10 cellular contexts compared by ENCODE assay signal in genomic region chr7:43983736-43984135, GRCh38. TPM values are rescaled to one million over a fixed set of nuclear protein-coding genes. Genes with fewer than 3 reads are reported as not detected.
DNase-seq lines count a peak whose midpoint lies in the region; ATAC-seq, FAIRE-seq and TF ChIP-seq lines count a peak whose summit lies in the region.
"Not testable (repeated sequence)": the region's sequence is repeated elsewhere in the genome, so short reads cannot be mapped to it uniquely, and the experiment has no call there.
"Had no signal": no experiment of that assay in that cellular context is flagged by ENCODE, and none has a peak within 500 bp of the region (broad histone marks: within the 10 kb centered on the region; RNA-seq: fewer than 3 reads in every experiment).

No MANE protein-coding gene starts in this region.

- H3K27me3 ChIP-seq in A673 (replicated peaks; ENCODE audit: insufficient read depth, low read depth, low read length, poor library complexity); DND-41 (ENCODE audit: insufficient read depth, low read length, poor library complexity); HCT116 (ENCODE audit: insufficient read depth, low read length); Panc1 (ENCODE audit: control insufficient read depth, insufficient read depth, low read length); K562 (ENCODE audit: control insufficient read depth in 2 of 2, insufficient read depth in 2 of 2, low read length in 2 of 2); foreskin keratinocyte: not testable (repeated sequence)

- WGBS in K562 (ENCODE audit: insufficient coverage, low coverage, missing lambda C conversion rate) = no CpG with 5 or more reads among the region's 2 CpGs

- BruUV-seq in A673 (replicated peaks; lab: Mats Ljungman, UMichigan); HCT116 (replicated peaks; lab: Mats Ljungman, UMichigan); Panc1 (replicated peaks; lab: Mats Ljungman, UMichigan); K562 (replicated peaks; lab: Mats Ljungman, UMichigan): not testable (repeated sequence)

- H3K79me2 ChIP-seq in DND-41 (ENCODE audit: insufficient read depth, low read length); HCT116 (ENCODE audit: insufficient read depth, low read length); K562 (ENCODE audit: control insufficient read depth, insufficient read depth, low read length): not testable (repeated sequence)

- TF ChIP-seq POLR2A in HCT116 (IDR thresholded peaks at IDR 0.05; ENCODE audit: borderline replicate concordance, extremely low read depth, insufficient read depth, insufficient read length); K562 (conservative IDR thresholded peaks at IDR 0.05): not testable (repeated sequence)

- H3K9me1 ChIP-seq in K562 (ENCODE audit: control insufficient read depth, insufficient read depth, low read length) = not testable (repeated sequence)

- not testable (repeated sequence) for H3K9me2 ChIP-seq in HCT116 (ENCODE audit: insufficient read depth)

- not testable (repeated sequence) for H4K20me1 ChIP-seq in DND-41 (ENCODE audit: insufficient read depth, low read length); HCT116 (ENCODE audit: insufficient read depth); K562 (replicated peaks; ENCODE audit: control insufficient read depth, insufficient read depth, low read length)

- in situ Hi-C loops in Panc1 (cut with HindIII; ENCODE audit: low pct_unique_long_range_greater_than_20kb, low sequenced_read_pairs); K562 (cut with MboI): not testable (repeated sequence)

- H3K36me3 ChIP-seq in A673 (ENCODE audit: insufficient read depth, low read length, poor library complexity, severe bottlenecking); DND-41 (ENCODE audit: insufficient read depth, low read length); HCT116 (ENCODE audit: control insufficient read depth in 1 of 2, insufficient read depth in 2 of 2, low read length in 2 of 2); Panc1 (ENCODE audit: control insufficient read depth, insufficient read depth, low read length); K562 (ENCODE audit: control insufficient read depth, insufficient read depth, low read length): not testable (repeated sequence)

- not testable (repeated sequence) for FAIRE-seq in K562 (lab: Jason Lieb, UNC)

- not testable (repeated sequence) for H3K4me1 ChIP-seq in A673 (ENCODE audit: insufficient read depth, low read length, poor library complexity, severe bottlenecking); DND-41 (ENCODE audit: insufficient read depth, low read length); HCT116 (ENCODE audit: control insufficient read depth in 1 of 2, insufficient read depth in 2 of 2, low read length in 2 of 2); Panc1 (ENCODE audit: control insufficient read depth, insufficient read depth, low read length); K562 (replicated peaks in 1 of 2; ENCODE audit: control insufficient read depth in 2 of 2, insufficient read depth in 2 of 2, low read length in 2 of 2); foreskin keratinocyte

- RAD21 ChIA-PET in HCT116 (lab: Charles Lee; ENCODE audit: low non-redundant PET in 1 of 2, low total read pairs in 2 of 2, uncharacterized antibody in 2 of 2, unreplicated experiment in 2 of 2) = not testable (repeated sequence)

- H3K27ac ChIP-seq in A673 (ENCODE audit: low read depth, low read length, poor library complexity, severe bottlenecking); DND-41 (ENCODE audit: low read length); HCT116 (ENCODE audit: low read depth, low read length); Panc1 (ENCODE audit: low read length); K562 (ENCODE audit: extremely low read depth, low read depth, low read length); foreskin keratinocyte: not testable (repeated sequence)

- H3K4me2 ChIP-seq in DND-41 (ENCODE audit: insufficient read depth, low read length); HCT116 (ENCODE audit: low read length); K562 (ENCODE audit: insufficient read depth, low read length): not testable (repeated sequence)

- intact Hi-C loops in A673 (cut with micrococcal nuclease; ENCODE audit: unreplicated experiment); HCT116 (cut with micrococcal nuclease); Panc1 (cut with micrococcal nuclease; ENCODE audit: unreplicated experiment); K562 (cut with micrococcal nuclease): not testable (repeated sequence)

- not testable (repeated sequence) for H3K9me3 ChIP-seq in A673 (ENCODE audit: low read depth, low read length, poor library complexity, severe bottlenecking); DND-41 (ENCODE audit: insufficient read depth, low read length, severe bottlenecking); HCT116 (ENCODE audit: control insufficient read depth in 1 of 2, insufficient read depth in 1 of 2, low read depth in 1 of 2, low read length in 2 of 2); Panc1 (ENCODE audit: control insufficient read depth, insufficient read depth, low read depth, low read length); K562 (replicated peaks; ENCODE audit: control insufficient read depth, insufficient read depth, low read depth, low read length)

- DNase-seq in A673 (ENCODE audit: low spot score); DND-41; HCT116 (ENCODE audit: low read depth, low spot score); Panc1 (ENCODE audit: low read depth, low spot score); K562 (ENCODE audit: extremely low read depth in 1 of 4, low spot score in 3 of 4); foreskin keratinocyte: not testable (repeated sequence)
- DNase-seq in NCI-H69 (lab: John Stamatoyannopoulos, UW) = peak; percentile 21

- TF ChIP-seq CTCF in A673 (conservative IDR thresholded peaks at IDR 0.05; ENCODE audit: low read depth, low read length) (0 out of 2 replicates have a peak, but pooled peaks have one; percentile 15), DND-41 (IDR thresholded peaks at IDR 0.05; ENCODE audit: borderline replicate concordance, extremely low read depth, low read length, poor library complexity, severe bottlenecking) (peak; percentile 27), GM12875 (IDR thresholded peaks at IDR 0.05; ENCODE audit: borderline replicate concordance, insufficient read depth, low read depth, low read length) (0 out of 2 replicates have a peak, but pooled peaks have one; percentile 3), HCT116 (IDR thresholded peaks at IDR 0.05 in 2 of 3, conservative IDR thresholded peaks at IDR 0.05 in 1 of 3; ENCODE audit: borderline replicate concordance in 1 of 3, insufficient read depth in 1 of 3, low read depth in 2 of 3, low read length in 2 of 3) (0 out of 6 replicates have a peak, but pooled peaks of 2 of the 3 experiments have one; percentile 11 to 15), Panc1 (IDR thresholded peaks at IDR 0.05) (peak; percentile 11; the same call in 1 of the 2 replicates), foreskin keratinocyte (conservative IDR thresholded peaks at IDR 0.05) (peak; percentile 2)
- TF ChIP-seq CTCF in K562 (IDR thresholded peaks at IDR 0.05 in 2 of 3, conservative IDR thresholded peaks at IDR 0.05 in 1 of 3; ENCODE audit: insufficient read depth in 2 of 3, low read depth in 1 of 3, low read length in 3 of 3) = not testable (repeated sequence)

- H2AFZ ChIP-seq in DND-41 (ENCODE audit: low read depth, low read length); HCT116 (ENCODE audit: low read depth, low read length, poor library complexity, severe bottlenecking); K562 (ENCODE audit: low read depth, low read length): not testable (repeated sequence)

- H3K4me3 ChIP-seq in A673 (ENCODE audit: low read depth, low read length, poor library complexity, severe bottlenecking); DND-41 (ENCODE audit: low read depth in 1 of 2, low read length in 2 of 2); GM12875 (ENCODE audit: low read depth, low read length); HCT116 (replicated peaks in 1 of 2; ENCODE audit: low read depth in 1 of 2, low read length in 2 of 2); Panc1 (ENCODE audit: low read depth in 2 of 2, low read length in 2 of 2); K562: not testable (repeated sequence)

- TF ChIP-seq RAD21 in HCT116 (IDR thresholded peaks at IDR 0.05; ENCODE audit: low read depth); K562 (CRISPR knock-in tag; conservative IDR thresholded peaks at IDR 0.05 in 1 of 2, IDR thresholded peaks at IDR 0.05 in 1 of 2): not testable (repeated sequence)

- POLR2A ChIA-PET in A673 (lab: Charles Lee; ENCODE audit: low non-redundant PET); HCT116 (lab: Charles Lee); Panc1 (lab: Charles Lee); K562 (lab: Yijun Ruan, JAX): not testable (repeated sequence)

- H3K9ac ChIP-seq in DND-41 (ENCODE audit: low read depth, low read length); HCT116 (ENCODE audit: low read length); K562 (ENCODE audit: insufficient read depth in 1 of 2, low read depth in 2 of 2, low read length in 2 of 2): not testable (repeated sequence)

- TF ChIP-seq EP300 in K562 (IDR thresholded peaks at IDR 0.05; ENCODE audit: low read length) = not testable (repeated sequence)

- CTCF ChIA-PET in A673 (lab: Charles Lee); HCT116 (lab: Charles Lee); Panc1 (lab: Charles Lee); K562 (lab: Yijun Ruan, JAX; ENCODE audit: low intra/inter-chr PET ratio): not testable (repeated sequence)

- peak; percentile 32; the same call in 1 of the 3 replicates for ATAC-seq in DND-41 (ENCODE audit: insufficient read depth, low read depth)
- ATAC-seq in HCT116 = peak; percentile 43; the same call in 1 of the 2 replicates
- ATAC-seq in Panc1, foreskin keratinocyte: not testable (repeated sequence)
- peak; percentile 63 for ATAC-seq in K562

RNA-seq across cellular contexts. Expression of gene SPDYE1, which starts 14.0 kb away (rescaled TPM):
- total RNA-seq in A673 (2021) = not detected in 2 replicates
- total RNA-seq in HCT116 (2021; ENCODE audit: unreplicated experiment) = not detected
- 0.06 and 0.10 TPM in 2 replicates for polyA plus RNA-seq in HCT116 (2012)
- total RNA-seq in Panc1 (2021; ENCODE audit: unreplicated experiment) = not detected
- 0.19 TPM for polyA plus RNA-seq in Panc1 (2012; ENCODE audit: insufficient read length)
- 0.65 TPM in 1 of 2 replicates, not detected in the other for total RNA-seq in K562 (2011; cell fraction: chromatin; rRNA removed; ENCODE audit: low replicate concordance)
- total RNA-seq in K562 (2011; cell fraction: nucleolus; rRNA removed) = not detected in 2 replicates
- total RNA-seq in K562 (2011; cell fraction: nucleoplasm; rRNA removed) = not detected in 2 replicates
- not detected in 2 replicates for total RNA-seq in K562 (2014; rRNA removed)
- total RNA-seq in K562 (2014; rRNA removed; fragmentation: Illumina TruSeq; extraction: Trizol) = not detected in 2 replicates
- not detected in 2 replicates for total RNA-seq in K562 (2015; rRNA removed; fragmentation: Illumina TruSeq; extraction: Trizol)
- total RNA-seq in K562 (2021) = not detected in 2 replicates
- polyA plus RNA-seq in K562 (2011; rRNA removed) = not detected in 2 replicates
- not detected in 2 replicates for polyA plus RNA-seq in K562 (2011; cell fraction: cytosol; rRNA removed)
- polyA plus RNA-seq in K562 (2011; cell fraction: nucleus; rRNA removed) = not detected in 2 replicates
- 0.13 and 0.18 TPM in 2 replicates for polyA plus RNA-seq in K562 (2012)
- polyA plus RNA-seq in K562 (2014; fragmentation: Illumina TruSeq; extraction: Trizol) = not detected in 2 replicates
- polyA plus RNA-seq in K562 (2014; fragmentation: Nextera tagmentation; extraction: Ambion mirVana) = under 1 TPM; 0.04 to 0.10 TPM
- polyA plus RNA-seq in K562 (2014; rRNA removed) = not detected in 2 replicates
- polyA minus RNA-seq in K562 (2011; rRNA and poly(A)+ RNA removed) = not detected in 2 replicates
- polyA minus RNA-seq in K562 (2011; cell fraction: cytosol; rRNA and poly(A)+ RNA removed) = not detected in 2 replicates
- polyA minus RNA-seq in K562 (2011; cell fraction: nucleus; rRNA and poly(A)+ RNA removed) = not detected in 2 replicates
- total RNA-seq in foreskin keratinocyte = not detected in 2 replicates
- polyA plus RNA-seq in foreskin keratinocyte = not detected in 2 replicates
- total RNA-seq: A172, H1 had no signal
- polyA plus RNA-seq: H1 had no signal

RNA-seq across cellular contexts. Expression of gene UBE2D4, which starts 57.5 kb away (rescaled TPM):
- total RNA-seq in A673 (2021) = 10.6 and 11.8 TPM in 2 replicates
- total RNA-seq in HCT116 (2021; ENCODE audit: unreplicated experiment) = 12.9 TPM
- polyA plus RNA-seq in HCT116 (2012) = 10.4 and 12.1 TPM in 2 replicates
- total RNA-seq in Panc1 (2021; ENCODE audit: unreplicated experiment) = 35.9 TPM
- 28.1 TPM for polyA plus RNA-seq in Panc1 (2012; ENCODE audit: insufficient read length)
- total RNA-seq in K562 (2011; cell fraction: chromatin; rRNA removed; ENCODE audit: low replicate concordance) = 5.1 and 8.4 TPM in 2 replicates
- 3.8 and 4.3 TPM in 2 replicates for total RNA-seq in K562 (2011; cell fraction: nucleolus; rRNA removed)
- 4.6 and 7.3 TPM in 2 replicates for total RNA-seq in K562 (2011; cell fraction: nucleoplasm; rRNA removed)
- 4.5 and 9.1 TPM in 2 replicates for total RNA-seq in K562 (2014; rRNA removed)
- total RNA-seq in K562 (2014; rRNA removed; fragmentation: Illumina TruSeq; extraction: Trizol) = 6.4 and 6.9 TPM in 2 replicates
- 7.0 and 8.3 TPM in 2 replicates for total RNA-seq in K562 (2015; rRNA removed; fragmentation: Illumina TruSeq; extraction: Trizol)
- 10.2 and 11.7 TPM in 2 replicates for total RNA-seq in K562 (2021)
- 14.3 and 17.4 TPM in 2 replicates for polyA plus RNA-seq in K562 (2011; rRNA removed)
- 24.0 and 24.2 TPM in 2 replicates for polyA plus RNA-seq in K562 (2011; cell fraction: cytosol; rRNA removed)
- polyA plus RNA-seq in K562 (2011; cell fraction: nucleus; rRNA removed) = 9.4 and 10.3 TPM in 2 replicates
- 10.5 and 13.2 TPM in 2 replicates for polyA plus RNA-seq in K562 (2012)
- polyA plus RNA-seq in K562 (2014; fragmentation: Illumina TruSeq; extraction: Trizol) = 12.0 and 16.2 TPM in 2 replicates
- 1 to 10 TPM; 3.3 to 4.7 TPM for polyA plus RNA-seq in K562 (2014; fragmentation: Nextera tagmentation; extraction: Ambion mirVana)
- polyA plus RNA-seq in K562 (2014; rRNA removed) = 7.5 and 9.0 TPM in 2 replicates
- polyA minus RNA-seq in K562 (2011; rRNA and poly(A)+ RNA removed) = 14.8 and 20.1 TPM in 2 replicates
- 7.6 and 11.1 TPM in 2 replicates for polyA minus RNA-seq in K562 (2011; cell fraction: cytosol; rRNA and poly(A)+ RNA removed)
- polyA minus RNA-seq in K562 (2011; cell fraction: nucleus; rRNA and poly(A)+ RNA removed) = 1.3 and 4.7 TPM in 2 replicates
- 8.0 and 8.8 TPM in 2 replicates for total RNA-seq in foreskin keratinocyte
- 9.3 and 9.9 TPM in 2 replicates for polyA plus RNA-seq in foreskin keratinocyte
